11 cellular contexts compared by ENCODE assay signal in genomic region chr1:62299426-62300200, GRCh38. TPM values are rescaled to one million over a fixed set of nuclear protein-coding genes. Genes with fewer than 3 reads are reported as not detected.
DNase-seq lines count a peak whose midpoint lies in the region; ATAC-seq and TF ChIP-seq lines count a peak whose summit lies in the region.
"Had no signal": no experiment of that assay in that cellular context is flagged by ENCODE, and none has a peak within 500 bp of the region (broad histone marks: within the 10 kb centered on the region; RNA-seq: fewer than 3 reads in every experiment).

No MANE protein-coding gene starts in this region.

- H3K36me3 ChIP-seq in SJCRH30: no peaks in the 10 kb centered on the region
- no peaks in the 10 kb centered on the region for H3K36me3 ChIP-seq in stomach
- H3K36me3 ChIP-seq: HAP-1 had no signal

- no peaks in the 10 kb centered on the region for H3K36me3 Mint-ChIP-seq in activated T-cell treated with anti-CD3 and anti-CD28 coated beads, Interleukin-2, amount 50 U/mL, for 24 hours (ENCODE audit: low read depth)
- no peaks in the 10 kb centered on the region for H3K36me3 Mint-ChIP-seq in activated naive CD4-positive, alpha-beta T cell treated with anti-CD3 and anti-CD28 coated beads, Interleukin-2, amount 50 U/mL, for 72 hours
- H3K36me3 Mint-ChIP-seq: type B pancreatic cell had no signal

- no peak overlapping the region for H3K27ac Mint-ChIP-seq in activated T-cell treated with anti-CD3 and anti-CD28 coated beads, Interleukin-2, amount 50 U/mL, for 24 hours
- H3K27ac Mint-ChIP-seq in activated naive CD4-positive, alpha-beta T cell treated with anti-CD3 and anti-CD28 coated beads, Interleukin-2, amount 50 U/mL, for 72 hours: no peak overlapping the region
- H3K27ac Mint-ChIP-seq: type B pancreatic cell had no signal

- ATAC-seq in left colon: peak; percentile 88
- no peak for ATAC-seq in activated naive CD4-positive, alpha-beta T cell treated with anti-CD3 and anti-CD28 coated beads, Interleukin-2, amount 50 U/mL, for 72 hours

- no peaks in the 10 kb centered on the region for H3K27me3 Mint-ChIP-seq in activated T-cell treated with anti-CD3 and anti-CD28 coated beads, Interleukin-2, amount 50 U/mL, for 24 hours
- H3K27me3 Mint-ChIP-seq: type B pancreatic cell had no signal

- H3K27ac ChIP-seq in SJCRH30 (peak overlapping the region; percentile 93), stomach (no peak overlapping the region)
- H3K27ac ChIP-seq: RWPE1 had no signal

- peak in 2 of 3 experiments; percentile 29 to 40 for DNase-seq in NCI-H1417 (lab: John Stamatoyannopoulos, UW)
- DNase-seq in NCI-H1417 treated with DMSO at 0.1 percent for 48 hours (lab: John Stamatoyannopoulos, UW): no peak
- peak; percentile 99 to 100 for DNase-seq in SJCRH30
- peak; percentile 52 to 60 for DNase-seq in left colon
- peak; percentile 71 for DNase-seq in stomach
- no peak for DNase-seq in NCI-H1930 (lab: John Stamatoyannopoulos, UW)
- no peak for DNase-seq in activated T-cell treated with anti-CD3 and anti-CD28 coated beads, Interleukin-2, amount 50 U/mL, for 24 hours
- DNase-seq in activated naive CD4-positive, alpha-beta T cell treated with anti-CD3 and anti-CD28 coated beads, Interleukin-2, amount 50 U/mL, for 72 hours (ENCODE audit: low spot score in 2 of 2): no peak

- H3K9me3 Mint-ChIP-seq in activated T-cell treated with anti-CD3 and anti-CD28 coated beads, Interleukin-2, amount 50 U/mL, for 24 hours: no peaks in the 10 kb centered on the region
- no peaks in the 10 kb centered on the region for H3K9me3 Mint-ChIP-seq in activated naive CD4-positive, alpha-beta T cell treated with anti-CD3 and anti-CD28 coated beads, Interleukin-2, amount 50 U/mL, for 72 hours
- H3K9me3 Mint-ChIP-seq: type B pancreatic cell had no signal

- no peak for TF ChIP-seq EP300 in stomach (IDR thresholded peaks at IDR 0.05)

- no peak for TF ChIP-seq CTCF in stomach (IDR thresholded peaks at IDR 0.05)

- H3K4me3 ChIP-seq in SJCRH30: no peak overlapping the region
- H3K4me3 ChIP-seq in stomach: no peak overlapping the region
- H3K4me3 ChIP-seq: HAP-1 had no signal

- H3K9me3 ChIP-seq in SJCRH30 (replicated peaks) (no peaks in the 10 kb centered on the region), stomach (no peaks in the 10 kb centered on the region)
- H3K9me3 ChIP-seq: HAP-1 had no signal

- no peak for TF ChIP-seq POLR2A in stomach (IDR thresholded peaks at IDR 0.05)

- H3K4me3 Mint-ChIP-seq in activated T-cell treated with anti-CD3 and anti-CD28 coated beads, Interleukin-2, amount 50 U/mL, for 24 hours: no peak overlapping the region
- H3K4me3 Mint-ChIP-seq: type B pancreatic cell had no signal

- H3K4me1 Mint-ChIP-seq in activated T-cell treated with anti-CD3 and anti-CD28 coated beads, Interleukin-2, amount 50 U/mL, for 24 hours (ENCODE audit: low read depth): peaks cover 13% of the 10 kb centered on the region

- peaks cover 66% of the 10 kb centered on the region for H3K4me1 ChIP-seq in SJCRH30
- H3K4me1 ChIP-seq in stomach: peaks cover 0 to 30% (median 24%) of the 10 kb centered on the region in 4 donors

- H3K27me3 ChIP-seq in SJCRH30: no peaks in the 10 kb centered on the region
- peaks cover 0 to 3% (median 0%) of the 10 kb centered on the region in 3 donors for H3K27me3 ChIP-seq in stomach

- intact Hi-C loops in left colon (cut with DNase I, micrococcal nuclease) (no loop called here), stomach (cut with DNase I; ENCODE audit: low total_unique reads) (no loop called here)

- WGBS in stomach, 5 donors: 45 to 59% (median 51%) methylated on average over 8 of the region's 8 CpGs

RNA-seq across cellular contexts. Expression of gene KANK4, which starts 19.6 kb away (rescaled TPM):
- 57.9 and 59.7 TPM in 2 replicates for total RNA-seq in SJCRH30 (2014; rRNA removed; shearing (Covaris generic))
- total RNA-seq in left colon (1 to 10 TPM in 1 of 2 donors, under 1 TPM in 1; 0.50 to 2.8 TPM), stomach (1 to 10 TPM in 3 of 5 donors, not detected in 2; 2.5 to 3.9 (median 3.2) TPM)
- 1 to 10 TPM in 1 of 3 donors, under 1 TPM in 2; 0.31 to 1.5 (median 0.60) TPM for polyA plus RNA-seq in stomach
- not detected for total RNA-seq in activated naive CD4-positive, alpha-beta T cell treated with anti-CD3 and anti-CD28 coated beads, Interleukin-2, amount 50 U/mL, for 72 hours

Comparison
In these comparisons a context has a peak if more than half of its experiments do, and no peak if none do; other contexts are left out.
1. DNase-seq: peak in NCI-H1417 (2 of 3), SJCRH30 (2 of 2), left colon (2 of 2) and stomach (single experiment); none in NCI-H1417 treated with DMSO at 0.1 percent for 48 hours (single experiment), NCI-H1930 (0 of 2), activated T-cell treated with anti-CD3 and anti-CD28 coated beads, Interleukin-2, amount 50 U/mL, for 24 hours (single experiment) and activated naive CD4-positive, alpha-beta T cell treated with anti-CD3 and anti-CD28 coated beads, Interleukin-2, amount 50 U/mL, for 72 hours (0 of 2).
2. RNA of gene KANK4, which starts 19.6 kb away (total RNA-seq): 57.9 to 59.7 TPM in SJCRH30; 0.50 to 2.8 TPM in left colon, 2.5 to 3.9 TPM in stomach and not detected in activated naive CD4-positive, alpha-beta T cell treated with anti-CD3 and anti-CD28 coated beads, Interleukin-2, amount 50 U/mL, for 72 hours; every median in the first group is over 10 times any median in the second.